In genomic region chr2:172765664-172766063, GRCh38 we compare ENCODE assay signal across 24 cellular contexts.
"Had no signal": no experiment of that assay in that cellular context is flagged by ENCODE, and none has a peak within 500 bp of the region (broad histone marks: within the 10 kb centered on the region; RNA-seq: fewer than 3 reads in every experiment).

No MANE protein-coding gene starts in this region.

- ATAC-seq: HepG2, Panc1, PC-3, T-cell had no signal

- H3K36me3 ChIP-seq: MG63 had no signal

- H3K4me1 Mint-ChIP-seq: T-cell had no signal

- H3K27ac Mint-ChIP-seq: T-cell had no signal

- H3K9me3 ChIP-seq: MG63, SK-N-SH had no signal

- DNase-seq: IMR-90, Karpas-422, KG1, MG63, NCI-H1092, NCI-H1105 treated with DMSO at 0.1 percent for 48 hours, NCI-H1417 treated with DMSO at 0.1 percent for 48 hours, NCI-H146, NCI-H1694 treated with DMSO at 0.1 percent for 48 hours, NCI-H1930, NCI-H2081, NCI-H2107, NCI-H2227 treated with DMSO at 0.1 percent for 48 hours, NCI-H524 treated with DMSO at 0.1 percent for 48 hours, NCI-H69, NCI-H774, PC-3, SHP77, SK-N-SH, SW 1271, T-cell had no signal

- H3K9ac ChIP-seq: SK-N-SH had no signal

- H3K27ac ChIP-seq: RWPE1 had no signal

- H3K4me3 ChIP-seq: MG63 had no signal

- H3K27me3 Mint-ChIP-seq: T-cell had no signal

- H3K27me3 ChIP-seq: MG63 had no signal

- H3K4me2 ChIP-seq: SK-N-SH had no signal

- H3K36me3 Mint-ChIP-seq: T-cell had no signal

- H3K4me3 Mint-ChIP-seq: T-cell had no signal
